Comparison of ENCODE assay signal across 8 cellular contexts in genomic region chr1:2175055-2175414, GRCh38. TPM values are rescaled to one million over a fixed set of nuclear protein-coding genes. Genes with fewer than 3 reads are reported as not detected.
DNase-seq lines count a peak whose midpoint lies in the region; ATAC-seq and TF ChIP-seq lines count a peak whose summit lies in the region.
"Had no signal": no experiment of that assay in that cellular context is flagged by ENCODE, and none has a peak within 500 bp of the region (broad histone marks: within the 10 kb centered on the region; RNA-seq: fewer than 3 reads in every experiment).

No MANE protein-coding gene starts in this region.

- H3K9me3 Mint-ChIP-seq in HFFc6: no peaks in the 10 kb centered on the region
- H3K9me3 Mint-ChIP-seq: memory B cell had no signal

- no peaks in the 10 kb centered on the region for H3K9me3 ChIP-seq in BLaER1
- no peaks in the 10 kb centered on the region for H3K9me3 ChIP-seq in esophagus muscularis mucosa
- H3K9me3 ChIP-seq in sigmoid colon: no peaks in the 10 kb centered on the region

- H3K4me1 Mint-ChIP-seq in HFFc6 (ENCODE audit: low read depth): peaks cover 16% of the 10 kb centered on the region

- H3K27me3 ChIP-seq in BLaER1 (no peaks in the 10 kb centered on the region), esophagus muscularis mucosa (no peaks in the 10 kb centered on the region), sigmoid colon (no peaks in the 10 kb centered on the region)

- intact Hi-C loops in esophagus muscularis mucosa (cut with DNase I): no loop called here
- intact Hi-C loops in sigmoid colon (cut with DNase I): no loop called here

- no peak for ATAC-seq in GM18858 (IDR thresholded peaks at IDR 0.05; ENCODE audit: unreplicated experiment)

- H3K36me3 Mint-ChIP-seq in HFFc6 (ENCODE audit: low read depth): peaks cover 7% of the 10 kb centered on the region; the same call in 1 of the 2 replicates

- TF ChIP-seq POLR2A in esophagus muscularis mucosa (IDR thresholded peaks at IDR 0.05; ENCODE audit: low read depth) (no peak), sigmoid colon (IDR thresholded peaks at IDR 0.05) (no peak)

- peak overlapping the region; percentile 77; the same call in 1 of the 2 replicates for H3K4me3 Mint-ChIP-seq in HFFc6
- H3K4me3 Mint-ChIP-seq: memory B cell had no signal

- no peak overlapping the region for H3K4me3 ChIP-seq in BLaER1
- H3K4me3 ChIP-seq in esophagus muscularis mucosa: peak overlapping the region; percentile 54 to 62 (median 58)
- peak overlapping the region; percentile 29 to 56 (median 45) for H3K4me3 ChIP-seq in sigmoid colon

- peak overlapping the region; percentile 59 for H3K4me2 ChIP-seq in BLaER1

- WGBS in esophagus muscularis mucosa: 52% methylated on average over 9 of the region's 9 CpGs
- WGBS in sigmoid colon, 2 donors: 78 to 88% methylated on average over 9 of the region's 9 CpGs

- H3K36me3 ChIP-seq in BLaER1: peaks cover 94% of the 10 kb centered on the region
- H3K36me3 ChIP-seq in esophagus muscularis mucosa: peaks cover 0 to 6% (median 0%) of the 10 kb centered on the region in 4 donors
- no peaks in the 10 kb centered on the region for H3K36me3 ChIP-seq in sigmoid colon

- TF ChIP-seq CTCF in HFFc6 (IDR thresholded peaks at IDR 0.05): no peak
- no peak for TF ChIP-seq CTCF in esophagus muscularis mucosa (IDR thresholded peaks at IDR 0.05)
- TF ChIP-seq CTCF in sigmoid colon (IDR thresholded peaks at IDR 0.05): no peak

- H3K27ac ChIP-seq in BLaER1 (peak overlapping the region; percentile 18; the same call in 1 of the 2 replicates), esophagus muscularis mucosa (replicated peaks in 1 of 4) (peak overlapping the region; percentile 42 to 69 (median 66)), sigmoid colon (peak overlapping the region; percentile 55 to 72 (median 58))

- no peak overlapping the region for H3K27ac Mint-ChIP-seq in HFFc6
- H3K27ac Mint-ChIP-seq: memory B cell had no signal

- DNase-seq in HFFc6 (no peak), esophagus muscularis mucosa (ENCODE audit: extremely low spot score) (no peak), sigmoid colon (no peak), NCI-H524 (lab: John Stamatoyannopoulos, UW) (no peak), SHP77 (lab: John Stamatoyannopoulos, UW) (no peak)

- no peak overlapping the region for H3K9ac ChIP-seq in BLaER1

- H3K4me1 ChIP-seq in BLaER1 (peaks cover 15% of the 10 kb centered on the region), esophagus muscularis mucosa (peaks cover 5 to 21% (median 11%) of the 10 kb centered on the region in 4 donors), sigmoid colon (peaks cover 0 to 13% (median 0%) of the 10 kb centered on the region in 4 donors)

- H3K27me3 Mint-ChIP-seq in HFFc6 (ENCODE audit: insufficient read depth): peaks cover 5% of the 10 kb centered on the region
- H3K27me3 Mint-ChIP-seq: memory B cell had no signal

- peaks cover 91% of the 10 kb centered on the region for H4K20me1 ChIP-seq in BLaER1

- TF ChIP-seq EP300 in esophagus muscularis mucosa (IDR thresholded peaks at IDR 0.05) (no peak), sigmoid colon (IDR thresholded peaks at IDR 0.05) (no peak)

RNA-seq across cellular contexts. Expression of gene FAAP20, which starts 19.5 kb away (rescaled TPM):
- total RNA-seq in HFFc6 (2021; fragmentation: NEBNext Ultra II Directional; extraction: Animal tissue kit (Norgen Biotek cat#: 25700)): 10 to 100 TPM; 75.3 to 97.4 (median 82.7) TPM
- 10 to 100 TPM; 37.9 to 81.7 (median 55.7) TPM for total RNA-seq in esophagus muscularis mucosa
- total RNA-seq in sigmoid colon: 10 to 100 TPM; 33.8 to 49.5 (median 39.6) TPM
- 10 to 100 TPM; 28.4 to 58.0 (median 56.5) TPM for polyA plus RNA-seq in sigmoid colon

RNA-seq across cellular contexts. Expression of gene SKI, which starts 53.1 kb away (rescaled TPM):
- total RNA-seq in HFFc6 (2021; fragmentation: NEBNext Ultra II Directional; extraction: Animal tissue kit (Norgen Biotek cat#: 25700)): 10 to 100 TPM; 63.7 to 76.6 (median 66.1) TPM
- total RNA-seq in esophagus muscularis mucosa (100 to 1,000 TPM in 2 of 4 donors, 10 to 100 TPM in 2; 70.1 to 190 (median 124) TPM), sigmoid colon (10 to 100 TPM; 18.9 to 50.4 (median 26.9) TPM)
- 10 to 100 TPM in 1 of 3 donors, 1 to 10 TPM in 2; 5.8 to 20.0 (median 6.6) TPM for polyA plus RNA-seq in sigmoid colon
